16 cellular contexts compared by ENCODE assay signal in the genomic region with DNA sequence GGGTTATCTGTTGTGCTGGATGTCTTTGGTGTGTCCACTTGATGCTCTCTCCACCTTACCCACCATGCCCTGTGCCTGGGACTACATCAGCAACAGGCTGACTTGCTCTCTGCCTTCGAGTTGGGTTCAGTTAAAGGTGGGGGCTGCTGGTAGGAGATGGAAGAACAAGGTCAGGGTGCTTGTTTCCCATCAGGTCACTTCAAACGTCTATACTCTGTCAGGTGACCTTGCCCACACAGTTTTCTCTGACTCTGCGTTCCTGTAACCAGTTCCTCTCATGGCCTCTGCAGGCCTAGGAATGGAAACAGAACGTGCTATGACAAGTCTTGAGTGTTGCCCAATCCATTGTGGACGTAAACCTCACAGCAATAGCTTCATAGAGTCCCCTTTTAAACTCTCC. TPM values are rescaled to one million over a fixed set of nuclear protein-coding genes. Genes with fewer than 3 reads are reported as not detected.
DNase-seq lines count a peak whose midpoint lies in the region; ATAC-seq, FAIRE-seq and TF ChIP-seq lines count a peak whose summit lies in the region.
"Had no signal": no experiment of that assay in that cellular context is flagged by ENCODE, and none has a peak within 500 bp of the region (broad histone marks: within the 10 kb centered on the region; RNA-seq: fewer than 3 reads in every experiment).

No MANE protein-coding gene starts in this region.

- TF ChIP-seq EP300 in K562 (IDR thresholded peaks at IDR 0.05; ENCODE audit: low read length) (no peak), HepG2 (IDR thresholded peaks at IDR 0.05; ENCODE audit: low read depth in 2 of 2, low read length in 2 of 2) (no peak), HepG2 (CRISPR knock-in tag; IDR thresholded peaks at IDR 0.05; ENCODE audit: borderline replicate concordance) (no peak)

- TF ChIP-seq RAD21 in K562 (CRISPR knock-in tag; conservative IDR thresholded peaks at IDR 0.05 in 1 of 2, IDR thresholded peaks at IDR 0.05 in 1 of 2) (no peak), HepG2 (CRISPR knock-in tag; IDR thresholded peaks at IDR 0.05) (no peak)

- H3K79me2 ChIP-seq in K562 (ENCODE audit: control insufficient read depth, insufficient read depth, low read length) (no peaks in the 10 kb centered on the region), HepG2 (ENCODE audit: insufficient read depth, low read length) (no peaks in the 10 kb centered on the region)

- TF ChIP-seq POLR2A in K562 (conservative IDR thresholded peaks at IDR 0.05) (no peak), HepG2 (IDR thresholded peaks at IDR 0.05; ENCODE audit: insufficient read depth in 1 of 2, low read depth in 2 of 2, low read length in 2 of 2) (no peak)

- in situ Hi-C loops in K562 (cut with MboI) (no loop called here), HepG2 (cut with HindIII; ENCODE audit: extremely low pct_ligation_motif_present, low pct_unique_long_range_greater_than_20kb) (no loop called here), GM13976 (cut with MboI; ENCODE audit: low sequenced_read_pairs, unreplicated experiment) (no loop called here)

- H3K4me3 ChIP-seq in K562, result no peak overlapping the region
- H3K4me3 ChIP-seq in HepG2 (replicated peaks in 1 of 3; ENCODE audit: insufficient read depth in 1 of 3, low read depth in 2 of 3, low read length in 3 of 3), result no peak overlapping the region
- no peak overlapping the region for H3K4me3 ChIP-seq in upper lobe of right lung
- H3K4me3 ChIP-seq: BLaER1 treated with 17β-estradiol and CSF1 and Interleukin-3, amounts not matched to agents 10 nM and 100 nM had no signal

- TF ChIP-seq CTCF in K562 (IDR thresholded peaks at IDR 0.05 in 2 of 3, conservative IDR thresholded peaks at IDR 0.05 in 1 of 3; ENCODE audit: insufficient read depth in 2 of 3, low read depth in 1 of 3, low read length in 3 of 3) (no peak), HepG2 (CRISPR knock-in tag; IDR thresholded peaks at IDR 0.05) (no peak), upper lobe of right lung (IDR thresholded peaks at IDR 0.05) (no peak), GM13976 (IDR thresholded peaks at IDR 0.05; ENCODE audit: borderline replicate concordance, control extremely low read depth, extremely low read depth, insufficient read depth, missing control alignments) (no peak)

- H3K4me2 ChIP-seq in K562 (ENCODE audit: insufficient read depth, low read length) (no peak overlapping the region), HepG2 (ENCODE audit: low read depth, low read length) (peak overlapping the region; percentile 42)

- H3K36me3 ChIP-seq in K562 (ENCODE audit: control insufficient read depth, insufficient read depth, low read length) (no peaks in the 10 kb centered on the region), HepG2 (replicated peaks in 1 of 2; ENCODE audit: control insufficient read depth in 1 of 2, insufficient read depth in 2 of 2, low read length in 2 of 2) (no peaks in the 10 kb centered on the region), upper lobe of right lung (no peaks in the 10 kb centered on the region)
- H3K36me3 ChIP-seq: BLaER1 treated with 17β-estradiol and CSF1 and Interleukin-3, amounts not matched to agents 10 nM and 100 nM; brain microvascular endothelial cell had no signal

- peaks cover 6 to 13% of the 10 kb centered on the region in 2 experiments; a peak in 3 of 5 replicates for H3K27me3 ChIP-seq in K562 (ENCODE audit: control insufficient read depth in 2 of 2, insufficient read depth in 2 of 2, low read length in 2 of 2)
- H3K27me3 ChIP-seq in HepG2 (ENCODE audit: control insufficient read depth in 1 of 2, insufficient read depth in 2 of 2, low read length in 2 of 2), result 0 out of 5 replicates have a peak, but pooled peaks cover 0 to 3% of the 10 kb centered on the region in 2 experiments
- H3K27me3 ChIP-seq in upper lobe of right lung, result no peaks in the 10 kb centered on the region
- H3K27me3 ChIP-seq: BLaER1 treated with 17β-estradiol and CSF1 and Interleukin-3, amounts not matched to agents 10 nM and 100 nM; brain microvascular endothelial cell had no signal

- DNase-seq in MV-4-11 (lab: John Stamatoyannopoulos, UW) (peak; percentile 85), K562 (ENCODE audit: extremely low read depth in 1 of 4, low spot score in 3 of 4) (no peak), HepG2 (ENCODE audit: low spot score) (peak; percentile 24), upper lobe of right lung (no peak), GM13976 (ENCODE audit: low spot score) (no peak)
- DNase-seq: activated naive CD4-positive, alpha-beta T cell treated with Interleukin-2 at 50 U/mL for 16 hours; brain microvascular endothelial cell; DMS53; Karpas-422; NCI-H1694; NCI-H510A treated with DMSO at 0.1 percent for 48 hours; T-helper 2 cell had no signal

- no peak overlapping the region for H3K9ac ChIP-seq in K562 (ENCODE audit: insufficient read depth in 1 of 2, low read depth in 2 of 2, low read length in 2 of 2)
- H3K9ac ChIP-seq in HepG2 (ENCODE audit: insufficient read depth, low read depth, low read length), result no peak overlapping the region
- H3K9ac ChIP-seq: BLaER1 treated with 17β-estradiol and CSF1 and Interleukin-3, amounts not matched to agents 10 nM and 100 nM had no signal

- FAIRE-seq in K562 (lab: Jason Lieb, UNC) (no peak), HepG2 (lab: Jason Lieb, UNC) (no peak)

- no TSS peak for BruUV-seq in K562 (replicated peaks; lab: Mats Ljungman, UMichigan)
- BruUV-seq in HepG2 (replicated peaks; lab: Mats Ljungman, UMichigan), result no TSS peak

- CTCF ChIA-PET in K562 (lab: Yijun Ruan, JAX; ENCODE audit: low intra/inter-chr PET ratio) (no interaction called here), HepG2 (lab: Yijun Ruan, JAX; ENCODE audit: low intra/inter-chr PET ratio, low total read pairs) (no interaction called here)

- POLR2A ChIA-PET in K562 (lab: Yijun Ruan, JAX), result no interaction called here
- POLR2A ChIA-PET in HepG2 (lab: Yijun Ruan, JAX), result no interaction called here

- H2AFZ ChIP-seq in K562 (ENCODE audit: low read depth, low read length) (0 out of 2 replicates have a peak overlapping the region, but pooled peaks have one; percentile 29), HepG2 (ENCODE audit: low read length) (peak overlapping the region; percentile 31)

- H3K27ac ChIP-seq in K562 (ENCODE audit: extremely low read depth, low read depth, low read length) (no peak overlapping the region), HepG2 (ENCODE audit: extremely low read length, insufficient read depth, low read length) (no peak overlapping the region), upper lobe of right lung (no peak overlapping the region)
- H3K27ac ChIP-seq: brain microvascular endothelial cell had no signal

- no peak; the same call in 2 of the 3 replicates for ATAC-seq in K562
- ATAC-seq in HepG2, result peak; percentile 79
- ATAC-seq in upper lobe of right lung, result peak; percentile 85
- no peak for ATAC-seq in activated CD4-positive, CD25-positive, alpha-beta regulatory T cell treated with anti-CD3 and anti-CD28 coated beads, Interleukin-2, amount 50 U/mL, for 24 hours
- no peak for ATAC-seq in GM21737 (IDR thresholded peaks at IDR 0.05; ENCODE audit: unreplicated experiment)
- ATAC-seq: Panc1 had no signal

- no peaks in the 10 kb centered on the region for H3K9me3 ChIP-seq in K562 (replicated peaks; ENCODE audit: control insufficient read depth, insufficient read depth, low read depth, low read length)
- H3K9me3 ChIP-seq in HepG2 (ENCODE audit: low read length), result no peaks in the 10 kb centered on the region
- H3K9me3 ChIP-seq in upper lobe of right lung, result no peaks in the 10 kb centered on the region

- 3% methylated on average over 5 of the region's 5 CpGs for WGBS in K562 (ENCODE audit: insufficient coverage, low coverage, missing lambda C conversion rate)
- WGBS in HepG2 (ENCODE audit: low lambda C conversion rate), result 5% methylated on average over 5 of the region's 5 CpGs

- no peaks in the 10 kb centered on the region for H3K9me1 ChIP-seq in K562 (ENCODE audit: control insufficient read depth, insufficient read depth, low read length)

- H3K4me1 ChIP-seq in K562 (replicated peaks in 1 of 2; ENCODE audit: control insufficient read depth in 2 of 2, insufficient read depth in 2 of 2, low read length in 2 of 2) (no peaks in the 10 kb centered on the region; a peak in 1 of 5 replicates), HepG2 (ENCODE audit: insufficient read depth, low read length) (peaks cover 11% of the 10 kb centered on the region), upper lobe of right lung (no peaks in the 10 kb centered on the region)

- intact Hi-C loops in K562 (cut with micrococcal nuclease) (no loop called here), HepG2 (cut with micrococcal nuclease; ENCODE audit: unreplicated experiment) (no loop called here), upper lobe of right lung (cut with DNase I) (loop anchor here (10.0 kb wide), 1 partner anchor 277 kb away; no protein-coding TSS in a partner anchor)

- H4K20me1 ChIP-seq in K562 (replicated peaks; ENCODE audit: control insufficient read depth, insufficient read depth, low read length) (no peaks in the 10 kb centered on the region), HepG2 (ENCODE audit: insufficient read depth, low read length) (no peaks in the 10 kb centered on the region)
- H4K20me1 ChIP-seq: BLaER1 treated with 17β-estradiol and CSF1 and Interleukin-3, amounts not matched to agents 10 nM and 100 nM had no signal

RNA-seq across cellular contexts. Expression of a gene that starts 38.4 kb away (rescaled TPM):
- total RNA-seq in K562 (2011; cell fraction: chromatin; rRNA removed; ENCODE audit: low replicate concordance), result 15.0 and 40.0 TPM in 2 replicates
- total RNA-seq in K562 (2011; cell fraction: nucleolus; rRNA removed), result 7.8 and 10.0 TPM in 2 replicates
- total RNA-seq in K562 (2011; cell fraction: nucleoplasm; rRNA removed), result 15.8 and 22.9 TPM in 2 replicates
- 8.0 and 9.9 TPM in 2 replicates for total RNA-seq in K562 (2014; rRNA removed)
- 16.3 and 17.8 TPM in 2 replicates for total RNA-seq in K562 (2014; rRNA removed; fragmentation: Illumina TruSeq; extraction: Trizol)
- 13.8 and 15.0 TPM in 2 replicates for total RNA-seq in K562 (2015; rRNA removed; fragmentation: Illumina TruSeq; extraction: Trizol)
- total RNA-seq in K562 (2021), result 10.0 and 11.1 TPM in 2 replicates
- polyA plus RNA-seq in K562 (2011; rRNA removed), result 14.3 and 15.2 TPM in 2 replicates
- polyA plus RNA-seq in K562 (2011; cell fraction: cytosol; rRNA removed), result 4.6 and 5.1 TPM in 2 replicates
- polyA plus RNA-seq in K562 (2011; cell fraction: nucleus; rRNA removed), result 10.4 and 13.0 TPM in 2 replicates
- polyA plus RNA-seq in K562 (2012), result 6.1 and 6.8 TPM in 2 replicates
- polyA plus RNA-seq in K562 (2014; fragmentation: Illumina TruSeq; extraction: Trizol), result 9.7 and 11.7 TPM in 2 replicates
- 1 to 10 TPM; 3.9 to 8.9 TPM for polyA plus RNA-seq in K562 (2014; fragmentation: Nextera tagmentation; extraction: Ambion mirVana)
- polyA plus RNA-seq in K562 (2014; rRNA removed), result 4.8 and 8.4 TPM in 2 replicates
- polyA minus RNA-seq in K562 (2011; rRNA and poly(A)+ RNA removed), result 37.0 and 38.7 TPM in 2 replicates
- polyA minus RNA-seq in K562 (2011; cell fraction: cytosol; rRNA and poly(A)+ RNA removed), result 12.1 and 21.5 TPM in 2 replicates
- 8.6 and 13.9 TPM in 2 replicates for polyA minus RNA-seq in K562 (2011; cell fraction: nucleus; rRNA and poly(A)+ RNA removed)
- 10.4 and 16.2 TPM in 2 replicates for total RNA-seq in HepG2 (2016; rRNA removed; fragmentation: Illumina TruSeq; extraction: Trizol)
- total RNA-seq in HepG2 (2016; cell fraction: cytosol; rRNA removed; fragmentation: Illumina TruSeq; extraction: Trizol; ENCODE audit: low read depth), result 2.5 and 2.7 TPM in 2 replicates
- 10.8 and 14.7 TPM in 2 replicates for total RNA-seq in HepG2 (2016; cell fraction: insoluble cytoplasmic fraction; rRNA removed; fragmentation: Illumina TruSeq; extraction: Trizol)
- 4.9 TPM in 2 replicates for total RNA-seq in HepG2 (2016; cell fraction: membrane; rRNA removed; fragmentation: Illumina TruSeq; extraction: Trizol)
- 13.6 and 13.8 TPM in 2 replicates for total RNA-seq in HepG2 (2016; cell fraction: nucleus; rRNA removed; fragmentation: Illumina TruSeq; extraction: Trizol)
- polyA plus RNA-seq in HepG2 (2011; rRNA removed), result 7.7 and 10.1 TPM in 2 replicates
- 2.3 and 4.8 TPM in 2 replicates for polyA plus RNA-seq in HepG2 (2011; cell fraction: cytosol; rRNA removed)
- 6.5 and 6.9 TPM in 2 replicates for polyA plus RNA-seq in HepG2 (2011; cell fraction: nucleus; rRNA removed)
- polyA plus RNA-seq in HepG2 (2012), result 5.9 and 7.1 TPM in 2 replicates
- 0.52 TPM in 2 replicates for polyA plus RNA-seq in HepG2 (2016; cell fraction: cytosol; fragmentation: Illumina TruSeq; extraction: Trizol; ENCODE audit: low read depth)
- polyA plus RNA-seq in HepG2 (2016; cell fraction: insoluble cytoplasmic fraction; fragmentation: Illumina TruSeq; extraction: Trizol; ENCODE audit: low read depth), result 9.5 and 10.5 TPM in 2 replicates
- polyA plus RNA-seq in HepG2 (2016; cell fraction: membrane; fragmentation: Illumina TruSeq; extraction: Trizol; ENCODE audit: low read depth), result 1.5 and 2.2 TPM in 2 replicates
- 16.8 and 17.3 TPM in 2 replicates for polyA plus RNA-seq in HepG2 (2016; cell fraction: nucleus; fragmentation: Illumina TruSeq; extraction: Trizol; ENCODE audit: insufficient read depth, low read depth)
- 6.3 and 11.0 TPM in 2 replicates for polyA minus RNA-seq in HepG2 (2011; rRNA and poly(A)+ RNA removed; ENCODE audit: low replicate concordance)
- polyA minus RNA-seq in HepG2 (2011; cell fraction: cytosol; rRNA and poly(A)+ RNA removed), result 9.7 and 11.3 TPM in 2 replicates
- 27.6 and 30.2 TPM in 2 replicates for polyA minus RNA-seq in HepG2 (2011; cell fraction: nucleus; rRNA and poly(A)+ RNA removed)
- total RNA-seq in upper lobe of right lung, result 13.3 TPM

Comparison
In these comparisons a context has a peak if more than half of its experiments do, and no peak if none do; other contexts are left out.
1. DNase-seq: peak in MV-4-11 (single experiment) and HepG2 (single experiment); none in K562 (0 of 4), upper lobe of right lung (single experiment) and GM13976 (single experiment).
2. ATAC-seq: peak in HepG2 (single experiment) and upper lobe of right lung (single experiment); none in K562 (single experiment), activated CD4-positive, CD25-positive, alpha-beta regulatory T cell treated with anti-CD3 and anti-CD28 coated beads, Interleukin-2, amount 50 U/mL, for 24 hours (0 of 2) and GM21737 (single experiment).